Comparison of ENCODE assay signal across 8 cellular contexts in the genomic region with DNA sequence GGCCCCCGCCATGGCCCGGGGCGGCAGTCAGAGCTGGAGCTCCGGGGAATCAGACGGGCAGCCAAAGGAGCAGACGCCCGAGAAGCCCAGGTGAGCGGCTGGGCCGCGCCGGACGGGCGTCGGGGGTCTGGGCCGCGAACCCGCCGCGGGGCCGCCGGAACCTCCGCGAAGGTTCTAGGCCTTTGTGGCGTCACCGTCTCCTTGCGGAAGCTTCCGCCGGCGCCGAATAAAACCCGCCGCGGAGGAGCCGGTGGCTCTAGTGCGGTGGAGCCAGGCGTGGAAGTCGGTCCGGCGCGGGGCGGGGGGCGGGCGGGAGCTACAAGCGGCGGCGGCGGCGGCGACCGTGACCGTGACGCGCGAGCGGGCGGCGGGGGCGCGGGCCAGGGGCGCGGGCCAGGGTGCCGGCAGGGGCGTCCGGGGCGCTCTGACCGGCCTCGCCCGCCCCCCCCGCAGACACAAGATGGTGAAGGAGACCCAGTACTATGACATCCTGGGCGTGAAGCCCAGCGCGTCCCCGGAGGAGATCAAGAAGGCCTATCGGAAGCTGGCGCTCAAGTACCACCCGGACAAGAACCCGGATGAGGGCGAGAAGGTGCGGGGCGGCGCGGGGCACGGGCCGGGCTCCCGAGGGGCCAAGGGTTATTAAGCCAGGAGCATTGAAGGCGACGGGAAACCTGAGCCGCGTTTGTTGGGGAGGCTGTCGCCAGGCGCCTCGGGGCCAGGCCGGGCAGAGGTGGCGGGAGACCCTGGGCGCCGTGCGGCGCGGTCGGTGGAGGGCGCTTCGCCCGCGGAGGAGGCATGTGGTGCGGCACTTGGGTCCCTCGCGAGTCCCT. TPM values are rescaled to one million over a fixed set of nuclear protein-coding genes. Genes with fewer than 3 reads are reported as not detected.
DNase-seq lines count a peak whose midpoint lies in the region.

A gene (plus strand): TSS at position 259 of the 833 bp plus-strand sequence. CDS start 202 bp downstream, at position 461.

- H3K36me3 ChIP-seq in mucosa of stomach (ENCODE audit: control insufficient read depth, insufficient read depth, low read length): no peaks in the 10 kb centered on the region

- H3K9ac ChIP-seq in mucosa of stomach (ENCODE audit: low read length): peak within 1 kb of the TSS; percentile 88

- H3K36me3 Mint-ChIP-seq in IgD-negative memory B cell: no peaks in the 10 kb centered on the region

- no peaks in the 10 kb centered on the region for H3K9me3 Mint-ChIP-seq in IgD-negative memory B cell

- peak within 1 kb of the TSS; percentile 41 for H3K27ac ChIP-seq in epithelial cell of prostate

- H3K9me3 ChIP-seq in mucosa of stomach (ENCODE audit: control insufficient read depth, low read length): no peaks in the 10 kb centered on the region

- H3K4me3 ChIP-seq in mucosa of stomach (ENCODE audit: low read length): peak within 1 kb of the TSS; percentile 68

- no peaks in the 10 kb centered on the region for H3K27me3 Mint-ChIP-seq in IgD-negative memory B cell

- H3K4me3 Mint-ChIP-seq in IgD-negative memory B cell: peak within 1 kb of the TSS; percentile 84 to 97 (median 89)

- H3K27ac Mint-ChIP-seq in IgD-negative memory B cell: peak within 1 kb of the TSS; percentile 70 to 93 (median 88)

- no peaks in the 10 kb centered on the region for H3K27me3 ChIP-seq in mucosa of stomach (ENCODE audit: control insufficient read depth, insufficient read depth, low read length)

- DNase-seq in AG08396 (ENCODE audit: low spot score) (peak; percentile 50), activated T-cell treated with anti-CD3 and anti-CD28 coated beads for 24 hours (ENCODE audit: low read depth) (peak; percentile 32), epithelial cell of prostate (ENCODE audit: low read depth, low spot score) (no peak), SK-N-DZ (ENCODE audit: low spot score) (no peak), HuH-7 (ENCODE audit: low spot score) (no peak)
- DNase-seq in stimulated activated CD8-positive, alpha-beta memory T cell treated with anti-CD3 and anti-CD28 coated beads, Interleukin-4, amount 100 ng/mL, for 48 hours: peak; percentile 66

- peaks cover 20% of the 10 kb centered on the region for H3K4me1 ChIP-seq in mucosa of stomach (ENCODE audit: control insufficient read depth, insufficient read depth, low read length)

- peaks cover 5 to 15% (median 11%) of the 10 kb centered on the region in 3 donors for H3K4me1 Mint-ChIP-seq in IgD-negative memory B cell

RNA-seq across cellular contexts. Expression of the gene that starts here (rescaled TPM):
- 4.7 TPM for polyA plus RNA-seq in IgD-negative memory B cell
- 0.09 and 0.29 TPM in 2 replicates for polyA plus RNA-seq in SK-N-DZ (2014; cell fraction: cytosol; rRNA removed)
- 0.52 and 1.0 TPM in 2 replicates for polyA plus RNA-seq in SK-N-DZ (2014; cell fraction: nucleus; rRNA removed)

Comparison
In these comparisons a context has a peak if more than half of its experiments do, and no peak if none do; other contexts are left out.
1. DNase-seq: peak in AG08396 (single experiment), activated T-cell treated with anti-CD3 and anti-CD28 coated beads for 24 hours (single experiment) and stimulated activated CD8-positive, alpha-beta memory T cell treated with anti-CD3 and anti-CD28 coated beads, Interleukin-4, amount 100 ng/mL, for 48 hours (single experiment); none in epithelial cell of prostate (single experiment), SK-N-DZ (single experiment) and HuH-7 (single experiment).